In genomic region chr4:75742451-75742850, GRCh38 we compare ENCODE assay signal across 28 cellular contexts.
"Had no signal": no experiment of that assay in that cellular context is flagged by ENCODE, and none has a peak within 500 bp of the region (broad histone marks: within the 10 kb centered on the region; RNA-seq: fewer than 3 reads in every experiment).

No MANE protein-coding gene starts in this region.

- H3K27me3 ChIP-seq: neural progenitor cell, ovary, right lobe of liver, sigmoid colon, stomach, suprapubic skin, testis, tibial artery, transverse colon, upper lobe of left lung, vagina had no signal

- H3K27ac ChIP-seq: neural progenitor cell, ovary, parathyroid adenoma, right lobe of liver, sigmoid colon, stomach, suprapubic skin, testis, tibial artery, transverse colon, upper lobe of left lung, vagina had no signal

- H3K27ac Mint-ChIP-seq: nephron; neural progenitor cell; progenitor cell of endocrine pancreas; stimulated activated effector memory CD8-positive, alpha-beta T cell treated with anti-CD3 and anti-CD28 coated beads, Interleukin-12 subunit alpha, Interleukin-12 subunit beta, amount 100 ng/mL, for 72 hours; stimulated activated naive B cell treated with anti-CD40 and anti-IgM and Interleukin-4, amounts not matched to agents 10 μg/mL and 1 μg/mL and 100 μg/mL, for 72 hours; stimulated activated naive CD8-positive, alpha-beta T cell treated with anti-CD3 and anti-CD28 coated beads, Interleukin-15, Interleukin-2, amounts not matched to agents 100 ng/mL and 50 ng/mL, for 24 hours had no signal

- H3K9ac ChIP-seq: neural progenitor cell, parathyroid adenoma had no signal

- H3K4me1 Mint-ChIP-seq: neural progenitor cell had no signal

- H3K4me3 ChIP-seq: neural progenitor cell, ovary, psoas muscle, right lobe of liver, sigmoid colon, stomach, suprapubic skin, testis, tibial artery, transverse colon, upper lobe of left lung, vagina had no signal

- H3K36me3 ChIP-seq: neural progenitor cell, ovary, right lobe of liver, sigmoid colon, suprapubic skin, transverse colon, upper lobe of left lung, vagina had no signal

- H3K4me3 Mint-ChIP-seq: natural killer cell; nephron; neural progenitor cell; stimulated activated effector memory CD8-positive, alpha-beta T cell treated with anti-CD3 and anti-CD28 coated beads, Interleukin-12 subunit alpha, Interleukin-12 subunit beta, amount 100 ng/mL, for 72 hours; stimulated activated naive B cell treated with anti-CD40 and anti-IgM and Interleukin-4, amounts not matched to agents 10 μg/mL and 1 μg/mL and 100 μg/mL, for 72 hours; stimulated activated naive CD8-positive, alpha-beta T cell treated with anti-CD3 and anti-CD28 coated beads, Interleukin-15, Interleukin-2, amounts not matched to agents 100 ng/mL and 50 ng/mL, for 24 hours had no signal

- H3K36me3 Mint-ChIP-seq: natural killer cell had no signal

- ATAC-seq: natural killer cell; psoas muscle; right cardiac atrium; right lobe of liver; stimulated activated effector memory CD8-positive, alpha-beta T cell treated with anti-CD3 and anti-CD28 coated beads, Interleukin-12 subunit alpha, Interleukin-12 subunit beta, amount 100 ng/mL, for 72 hours; stimulated activated naive B cell treated with anti-CD40 and anti-IgM and Interleukin-4, amounts not matched to agents 10 μg/mL and 1 μg/mL and 100 μg/mL, for 72 hours had no signal

- H3K4me1 ChIP-seq: neural progenitor cell, parathyroid adenoma, suprapubic skin had no signal

- H3K9me3 ChIP-seq: ovary, psoas muscle, right lobe of liver, sigmoid colon, stomach, suprapubic skin, testis, tibial artery, transverse colon, upper lobe of left lung, vagina had no signal

- DNase-seq: natural killer cell; occipital lobe; ovary; posterior cingulate gyrus; psoas muscle; right cardiac atrium; right lobe of liver; sigmoid colon; small intestine; stimulated activated CD4-positive, alpha-beta T cell treated with anti-CD3 and anti-CD28 coated beads, Interleukin-15, amount 100 ng/mL, for 24 hours; stimulated activated CD4-positive, alpha-beta T cell treated with anti-CD3 and anti-CD28 coated beads, Interleukin-2, amount 100 ng/mL, for 24 hours; stimulated activated CD4-positive, alpha-beta T cell treated with anti-CD3 and anti-CD28 coated beads, Interleukin-2, amount 100 ng/mL, for 48 hours; stimulated activated CD4-positive, alpha-beta T cell treated with anti-CD3 and anti-CD28 coated beads, Interleukin-4, amount 100 ng/mL, for 24 hours; stimulated activated naive B cell treated with anti-CD40 and anti-IgM and Interleukin-4, amounts not matched to agents 10 μg/mL and 1 μg/mL and 100 μg/mL, for 72 hours; stimulated activated naive CD4-positive, alpha-beta T cell treated with Interleukin-2 at 50 U/mL for 16 hours; stomach; testis; tibial artery; transverse colon; upper lobe of left lung had no signal

- H3K9me3 Mint-ChIP-seq: natural killer cell; nephron; neural progenitor cell; stimulated activated effector memory CD8-positive, alpha-beta T cell treated with anti-CD3 and anti-CD28 coated beads, Interleukin-12 subunit alpha, Interleukin-12 subunit beta, amount 100 ng/mL, for 72 hours; stimulated activated naive B cell treated with anti-CD40 and anti-IgM and Interleukin-4, amounts not matched to agents 10 μg/mL and 1 μg/mL and 100 μg/mL, for 72 hours; stimulated activated naive CD8-positive, alpha-beta T cell treated with anti-CD3 and anti-CD28 coated beads, Interleukin-15, Interleukin-2, amounts not matched to agents 100 ng/mL and 50 ng/mL, for 24 hours had no signal

- H3K27me3 Mint-ChIP-seq: progenitor cell of endocrine pancreas; stimulated activated naive B cell treated with anti-CD40 and anti-IgM and Interleukin-4, amounts not matched to agents 10 μg/mL and 1 μg/mL and 100 μg/mL, for 72 hours; stimulated activated naive CD8-positive, alpha-beta T cell treated with anti-CD3 and anti-CD28 coated beads, Interleukin-15, Interleukin-2, amounts not matched to agents 100 ng/mL and 50 ng/mL, for 24 hours had no signal
